ENCODE assay signal across 12 cellular contexts in genomic region chr5:33438996-33439395, GRCh38. TPM values are rescaled to one million over a fixed set of nuclear protein-coding genes. Genes with fewer than 3 reads are reported as not detected.
DNase-seq lines count a peak whose midpoint lies in the region; ATAC-seq and TF ChIP-seq lines count a peak whose summit lies in the region.
"Had no signal": no experiment of that assay in that cellular context is flagged by ENCODE, and none has a peak within 500 bp of the region (broad histone marks: within the 10 kb centered on the region; RNA-seq: fewer than 3 reads in every experiment).

No MANE protein-coding gene starts in this region.

- H3K27ac ChIP-seq in SJSA1: no peak overlapping the region
- H3K27ac ChIP-seq in fibroblast of lung (ENCODE audit: insufficient read depth, low read length): no peak overlapping the region
- no peak overlapping the region for H3K27ac ChIP-seq in rectal smooth muscle tissue (ENCODE audit: low read depth, low read length)

- peaks cover 36% of the 10 kb centered on the region for H3K79me2 ChIP-seq in fibroblast of lung (ENCODE audit: control insufficient read depth, insufficient read depth, low read length)

- peak overlapping the region; percentile 62 for H3K4me3 ChIP-seq in GM12875 (ENCODE audit: low read depth, low read length)
- peak overlapping the region; percentile 56; the same call in 1 of the 2 replicates for H3K4me3 ChIP-seq in SJSA1
- H3K4me3 ChIP-seq in fibroblast of lung (replicated peaks in 1 of 4; ENCODE audit: control extremely low read depth in 1 of 4, insufficient read depth in 1 of 4, low read depth in 3 of 4, low read length in 4 of 4): peak overlapping the region; percentile 76 to 88 (median 78)
- peak overlapping the region; percentile 97 for H3K4me3 ChIP-seq in rectal smooth muscle tissue (ENCODE audit: low read length)

- no peak overlapping the region for H2AFZ ChIP-seq in fibroblast of lung (ENCODE audit: low read length)

- peak overlapping the region; percentile 93 for H3K4me2 ChIP-seq in fibroblast of lung (ENCODE audit: extremely low read depth, insufficient read depth, low read length)

- peaks cover 2% of the 10 kb centered on the region; the same call in 1 of the 2 replicates for H3K36me3 ChIP-seq in SJSA1
- no peaks in the 10 kb centered on the region for H3K36me3 ChIP-seq in fibroblast of lung (ENCODE audit: control insufficient read depth, insufficient read depth, low read length)
- H3K36me3 ChIP-seq in rectal smooth muscle tissue (ENCODE audit: control insufficient read depth, insufficient read depth, low read length): no peaks in the 10 kb centered on the region

- DNase-seq in SJSA1 (ENCODE audit: low read depth in 1 of 2, low spot score in 2 of 2) (no peak), fibroblast of lung (ENCODE audit: low read depth in 2 of 2) (no peak), DMS53 (lab: John Stamatoyannopoulos, UW) (no peak)
- no peak for DNase-seq in activated T-cell treated with anti-CD3 and anti-CD28 coated beads, Interleukin-2, amount 50 U/mL, for 48 hours
- DNase-seq: activated CD4-positive, alpha-beta memory T cell treated with anti-CD3 and anti-CD28 coated beads for 36 hours; amygdala; foreskin keratinocyte; NCI-H2171 treated with DMSO at 0.1 percent for 48 hours had no signal

- TF ChIP-seq CTCF in GM12875 (IDR thresholded peaks at IDR 0.05; ENCODE audit: borderline replicate concordance, insufficient read depth, low read depth, low read length) (no peak), fibroblast of lung (conservative IDR thresholded peaks at IDR 0.05 in 1 of 2, IDR thresholded peaks at IDR 0.05 in 1 of 2; ENCODE audit: low read depth in 1 of 2, low read length in 2 of 2) (no peak)

- ATAC-seq in GM19324 (IDR thresholded peaks at IDR 0.05; ENCODE audit: low FRiP score, unreplicated experiment) (no peak), HG03439 (IDR thresholded peaks at IDR 0.05; ENCODE audit: unreplicated experiment) (no peak)
- ATAC-seq: foreskin keratinocyte had no signal

- H3K9me3 ChIP-seq in SJSA1 (replicated peaks): no peaks in the 10 kb centered on the region
- H3K9me3 ChIP-seq in fibroblast of lung (ENCODE audit: control insufficient read depth, insufficient read depth, low read depth, low read length): no peaks in the 10 kb centered on the region

- H4K20me1 ChIP-seq in fibroblast of lung (ENCODE audit: control insufficient read depth, extremely low read depth, insufficient read depth, low read length): no peaks in the 10 kb centered on the region

- 0 out of 2 replicates have a peak, but pooled peaks cover 3% of the 10 kb centered on the region for H3K4me1 ChIP-seq in SJSA1 (replicated peaks)
- H3K4me1 ChIP-seq in fibroblast of lung (ENCODE audit: control insufficient read depth, extremely low read depth, insufficient read depth, low read length): peaks cover 6% of the 10 kb centered on the region
- H3K4me1 ChIP-seq in rectal smooth muscle tissue (ENCODE audit: control insufficient read depth, insufficient read depth, low read length): peaks cover 18% of the 10 kb centered on the region

- H3K27me3 ChIP-seq in SJSA1 (replicated peaks): no peaks in the 10 kb centered on the region
- H3K27me3 ChIP-seq in fibroblast of lung (ENCODE audit: control insufficient read depth, insufficient read depth, low read length): no peaks in the 10 kb centered on the region
- H3K27me3 ChIP-seq in rectal smooth muscle tissue (ENCODE audit: control insufficient read depth, insufficient read depth, low read length): no peaks in the 10 kb centered on the region
- H3K27me3 ChIP-seq: foreskin keratinocyte had no signal

- no peak overlapping the region for H3K9ac ChIP-seq in fibroblast of lung (ENCODE audit: insufficient read depth, low read length)
- no peak overlapping the region for H3K9ac ChIP-seq in rectal smooth muscle tissue (ENCODE audit: low read length)

RNA-seq across cellular contexts. Expression of gene TARS1, which starts 1.8 kb away (rescaled TPM):
- 117 and 163 TPM in 2 replicates for total RNA-seq in SJSA1 (2014; rRNA removed; shearing (Covaris generic))
- 285 and 368 TPM in 2 replicates for total RNA-seq in fibroblast of lung
- polyA plus RNA-seq in fibroblast of lung: 130 and 159 TPM in 2 replicates
- 114 and 141 TPM in 2 replicates for polyA plus RNA-seq in fibroblast of lung (2012)
- polyA minus RNA-seq in fibroblast of lung (ENCODE audit: low replicate concordance): 57.1 and 70.8 TPM in 2 replicates
